8 cellular contexts compared by ENCODE assay signal in the genomic region with DNA sequence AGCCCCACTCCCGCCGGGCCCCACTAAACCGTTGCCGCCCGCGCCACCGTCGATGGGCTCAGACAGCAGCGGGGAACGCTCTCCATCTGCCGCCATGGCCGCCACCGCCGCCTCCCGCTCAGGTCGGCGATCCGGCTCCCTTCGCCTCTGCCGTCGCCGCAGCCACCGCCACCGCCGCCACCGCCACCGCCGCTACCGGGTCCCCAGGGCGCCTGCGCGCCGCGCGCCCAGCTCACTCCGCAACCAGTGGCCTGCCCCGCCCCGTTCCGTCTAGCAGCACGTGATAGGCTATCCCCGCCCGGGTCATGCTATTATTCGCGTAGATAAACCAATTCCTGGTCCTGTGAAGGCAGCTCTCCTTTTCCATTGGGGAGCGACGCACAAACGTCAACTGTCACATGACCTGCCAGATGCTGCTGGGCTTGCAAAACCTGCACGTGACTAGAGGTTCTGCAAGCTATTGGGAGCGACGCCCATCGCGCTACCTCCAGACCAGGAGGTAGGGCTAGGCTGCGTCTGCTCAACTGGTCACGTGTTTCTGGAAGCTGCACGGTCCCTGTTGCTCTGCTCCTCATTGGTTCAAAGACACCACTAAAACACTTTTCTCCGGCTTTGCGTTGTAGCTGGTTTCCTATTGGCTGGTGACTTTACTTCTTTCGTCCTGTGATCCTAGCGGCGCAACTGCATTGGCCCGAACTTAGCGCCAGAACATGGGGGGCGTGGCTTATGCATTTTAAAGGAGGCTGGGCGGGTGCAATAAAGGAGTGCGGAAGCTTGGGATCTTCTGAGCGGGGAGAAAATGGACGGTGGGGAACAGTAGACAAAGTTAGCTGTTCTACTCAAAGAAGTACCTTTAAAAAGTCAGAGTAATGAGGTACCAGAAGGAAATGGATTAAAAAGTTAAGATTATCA. TPM values are rescaled to one million over a fixed set of nuclear protein-coding genes. Genes with fewer than 3 reads are reported as not detected.
A peak's percentile ranks its signal among the peaks of the same experiment; 100 is the strongest.
DNase-seq lines count a peak whose midpoint lies in the region; ATAC-seq, FAIRE-seq and TF ChIP-seq lines count a peak whose summit lies in the region.

A gene (minus strand): TSS at position 205 of the 912 bp plus-strand sequence. CDS start 109 bp downstream, at position 96.

- H4K91ac ChIP-seq in trophoblast cell (ENCODE audit: low read depth, low read length) = peak within 1 kb of the TSS; percentile 96

- H2AFZ ChIP-seq in trophoblast cell (ENCODE audit: insufficient read depth, low read length, poor library complexity) = peak within 1 kb of the TSS; percentile 92

- peak within 1 kb of the TSS; percentile 74 for H2AK5ac ChIP-seq in trophoblast cell (ENCODE audit: low read length)

- peak within 1 kb of the TSS; percentile 91 for H3K18ac ChIP-seq in trophoblast cell (ENCODE audit: low read length)

- H3K27ac ChIP-seq in adrenal gland = peak within 1 kb of the TSS; percentile 55 to 99 (median 93)
- peak within 1 kb of the TSS; percentile 79 for H3K27ac ChIP-seq in trophoblast cell (ENCODE audit: low read depth, low read length)
- peak within 1 kb of the TSS; percentile 95 to 99 (median 97) for H3K27ac ChIP-seq in transverse colon

- TF ChIP-seq POLR2A in GM12892 (IDR thresholded peaks at IDR 0.05; ENCODE audit: low read depth, low read length) (peak; percentile 63), adrenal gland (IDR thresholded peaks at IDR 0.05) (peak; percentile 90 to 94), transverse colon (IDR thresholded peaks at IDR 0.05) (peak; percentile 76)

- peak within 1 kb of the TSS; percentile 80 for H3K4me2 ChIP-seq in trophoblast cell (ENCODE audit: low read length)

- peak within 1 kb of the TSS; percentile 54 for H2BK120ac ChIP-seq in trophoblast cell (ENCODE audit: insufficient read depth, low read length, poor library complexity)

- TF ChIP-seq CTCF in adrenal gland (IDR thresholded peaks at IDR 0.05) (no peak), transverse colon (IDR thresholded peaks at IDR 0.05) (no peak)

- no peak within 1 kb of the TSS for H3K23ac ChIP-seq in trophoblast cell (ENCODE audit: low read length)

- H3K36me3 ChIP-seq in adrenal gland (replicated peaks in 1 of 2) (peaks cover 0 to 30% of the 10 kb centered on the region in 2 donors), trophoblast cell (ENCODE audit: control insufficient read depth in 1 of 2, insufficient read depth in 2 of 2, low read length in 2 of 2) (peaks cover 21 to 27% of the 10 kb centered on the region in 2 experiments), transverse colon (peaks cover 0 to 30% (median 7%) of the 10 kb centered on the region in 4 donors)

- peak within 1 kb of the TSS; percentile 97 for H3K4ac ChIP-seq in trophoblast cell (ENCODE audit: low read depth, low read length)

- H3K9ac ChIP-seq in trophoblast cell (ENCODE audit: low read length) = peak within 1 kb of the TSS; percentile 81

- peak within 1 kb of the TSS; percentile 97 for H4K8ac ChIP-seq in trophoblast cell (ENCODE audit: low read depth, low read length)

- in situ Hi-C loops in transverse colon (cut with MboI; ENCODE audit: low pct_ligation_motif_present in 1 of 4, low pct_unique_long_range_greater_than_20kb in 1 of 4, low sequenced_read_pairs in 3 of 4) = loop anchor here in 2 of 4 donors (10.0 to 25.0 kb wide), 4 partner anchors 47 to 226 kb away; a partner anchor contains a TSS

- H4K12ac ChIP-seq in trophoblast cell (ENCODE audit: low read depth, low read length) = peak within 1 kb of the TSS; percentile 87

- H3K4me1 ChIP-seq in adrenal gland (replicated peaks in 1 of 2) (peaks cover 9 to 26% of the 10 kb centered on the region in 2 donors), trophoblast cell (ENCODE audit: control insufficient read depth in 1 of 2, insufficient read depth in 2 of 2, low read length in 2 of 2) (peaks cover 4 to 10% of the 10 kb centered on the region in 2 experiments), transverse colon (peaks cover 10 to 28% (median 19%) of the 10 kb centered on the region in 4 donors)

- intact Hi-C loops in adrenal gland (cut with DNase I) = no loop called here
- intact Hi-C loops in cardiac septum (cut with DNase I) = loop anchor here (5.0 to 10.0 kb wide), 3 partner anchors 119 to 223 kb away; a partner anchor contains a TSS
- intact Hi-C loops in transverse colon (cut with DNase I; ENCODE audit: low total_unique reads) = loop anchor here (10.0 kb wide), 2 partner anchors 117 to 153 kb away; a partner anchor contains a TSS

- DNase-seq in GM12892 (ENCODE audit: insufficient read length) (peak; percentile 78), NCI-H146 (lab: John Stamatoyannopoulos, UW) (peak; percentile 100), T-helper 1 cell (peak; percentile 98 to 100 (median 99)), adrenal gland (peak; percentile 98 to 100 (median 100)), cardiac septum (ENCODE audit: low spot score) (peak; percentile 100), trophoblast cell (peak; percentile 100), transverse colon (peak; percentile 98)

- H3K79me2 ChIP-seq in trophoblast cell (ENCODE audit: control insufficient read depth, insufficient read depth, low read length, poor library complexity) = peaks cover 7% of the 10 kb centered on the region

- peak within 1 kb of the TSS; percentile 31 to 98 (median 87) for H3K4me3 ChIP-seq in adrenal gland
- H3K4me3 ChIP-seq in trophoblast cell (ENCODE audit: low read depth, low read length) = peak within 1 kb of the TSS; percentile 95
- peak within 1 kb of the TSS; percentile 69 to 86 (median 82) for H3K4me3 ChIP-seq in transverse colon

- peak; percentile 59 for TF ChIP-seq EP300 in transverse colon (IDR thresholded peaks at IDR 0.05; ENCODE audit: low read depth)

- peak within 1 kb of the TSS; percentile 78 for H2BK5ac ChIP-seq in trophoblast cell (ENCODE audit: low read depth, low read length, poor library complexity)

- peak; percentile 93 for ATAC-seq in HG02852 (IDR thresholded peaks at IDR 0.05; ENCODE audit: unreplicated experiment)

- 0 to 1% (median 1%) methylated on average over 19 to 67 of the region's 67 CpGs for WGBS in adrenal gland, 4 donors
- WGBS in trophoblast cell (ENCODE audit: extremely low coverage, insufficient coverage, insufficient read length) = no CpG with 5 or more reads among the region's 67 CpGs
- 1% methylated on average over 59 of the region's 67 CpGs; no CpG with 5 or more reads in 1 of the 2 donors for WGBS in transverse colon (ENCODE audit: low coverage in 1 of 2), 2 donors

- peak within 1 kb of the TSS; percentile 97 for H3K14ac ChIP-seq in trophoblast cell (ENCODE audit: low read length)

- no peaks in the 10 kb centered on the region for H3K9me3 ChIP-seq in adrenal gland (replicated peaks in 1 of 3)
- H3K9me3 ChIP-seq in trophoblast cell (ENCODE audit: insufficient read depth, low read depth, low read length) = no peaks in the 10 kb centered on the region
- H3K9me3 ChIP-seq in transverse colon = no peaks in the 10 kb centered on the region

- peak; percentile 99 for FAIRE-seq in GM12892 (lab: Jason Lieb, UNC)

- peaks cover 3% of the 10 kb centered on the region for H3K79me1 ChIP-seq in trophoblast cell (ENCODE audit: low read length)

- H3K27me3 ChIP-seq in adrenal gland = no peaks in the 10 kb centered on the region
- H3K27me3 ChIP-seq in trophoblast cell (ENCODE audit: insufficient read depth, low read length) = no peaks in the 10 kb centered on the region
- H3K27me3 ChIP-seq in transverse colon = no peaks in the 10 kb centered on the region

- peak within 1 kb of the TSS; percentile 23 for H2BK12ac ChIP-seq in trophoblast cell (ENCODE audit: low read length)

RNA-seq across cellular contexts. Expression of the gene that starts here (rescaled TPM):
- 26.1 TPM for polyA plus RNA-seq in GM12892 (2012; ENCODE audit: missing spikeins)
- 10 to 100 TPM; 10.6 to 60.1 (median 25.6) TPM for total RNA-seq in adrenal gland
- polyA plus RNA-seq in adrenal gland = 10 to 100 TPM; 31.9 to 37.6 (median 36.3) TPM
- total RNA-seq in cardiac septum = 18.2 TPM
- 22.1 and 23.5 TPM in 2 replicates for polyA plus RNA-seq in trophoblast cell (2013)
- 10 to 100 TPM; 18.7 to 49.4 (median 31.1) TPM for total RNA-seq in transverse colon

Comparison
In these comparisons a context has a peak if more than half of its experiments do, and no peak if none do; other contexts are left out.
1. Peak in every context shown above with its lines: DNase-seq, ATAC-seq, H3K4me3 ChIP-seq and H3K27ac ChIP-seq.
2. intact Hi-C loops: an anchor here in cardiac septum (5.0 to 10.0 kb wide) and transverse colon (10.0 kb wide); none called in adrenal gland.